In the genomic region with DNA sequence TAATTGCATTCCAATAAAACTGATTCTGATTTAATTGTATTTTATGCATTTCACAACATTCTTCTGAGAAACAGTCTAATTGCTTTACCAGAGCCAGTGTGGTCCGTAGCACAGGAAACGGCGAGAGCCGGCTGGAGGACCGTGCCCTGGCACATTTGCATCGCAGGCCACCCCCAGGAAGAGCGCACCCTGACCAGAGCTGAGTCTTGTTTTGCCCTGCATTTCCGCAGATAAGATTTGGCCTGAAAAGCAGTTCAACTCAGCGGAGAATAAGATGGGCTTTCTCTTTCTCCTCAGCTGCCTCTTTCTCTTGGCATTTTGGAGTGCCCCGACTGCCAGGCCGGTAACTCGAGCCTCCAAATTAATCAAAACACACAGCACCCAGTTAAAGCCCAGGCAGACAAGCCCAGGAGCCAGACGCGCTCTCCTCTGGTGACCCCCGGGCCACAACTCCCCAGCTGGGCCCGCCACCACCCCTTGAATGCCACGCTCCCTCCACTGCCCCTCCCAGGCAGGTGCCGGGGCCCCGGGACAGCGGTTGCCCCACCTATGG, we compare ENCODE assay signal across 1 cellular context.
TF ChIP-seq lines count a peak whose summit lies in the region.

No MANE protein-coding gene starts in this region.

TF ChIP-seq in WTC11, 78 proteins besides CTCF, POLR2A, EP300 and RAD21 (continued from another document):
- no peak for TF ChIP-seq FOXJ3 (CRISPR knock-in tag; IDR thresholded peaks at IDR 0.05; ENCODE audit: borderline replicate concordance)
- TF ChIP-seq NR2C2 (CRISPR knock-in tag; IDR thresholded peaks at IDR 0.05), result no peak
- TF ChIP-seq GABPB1 (CRISPR knock-in tag; IDR thresholded peaks at IDR 0.05), result no peak
- no peak for TF ChIP-seq ZNF232 (CRISPR knock-in tag; IDR thresholded peaks at IDR 0.05)
- TF ChIP-seq, protein P1, sequence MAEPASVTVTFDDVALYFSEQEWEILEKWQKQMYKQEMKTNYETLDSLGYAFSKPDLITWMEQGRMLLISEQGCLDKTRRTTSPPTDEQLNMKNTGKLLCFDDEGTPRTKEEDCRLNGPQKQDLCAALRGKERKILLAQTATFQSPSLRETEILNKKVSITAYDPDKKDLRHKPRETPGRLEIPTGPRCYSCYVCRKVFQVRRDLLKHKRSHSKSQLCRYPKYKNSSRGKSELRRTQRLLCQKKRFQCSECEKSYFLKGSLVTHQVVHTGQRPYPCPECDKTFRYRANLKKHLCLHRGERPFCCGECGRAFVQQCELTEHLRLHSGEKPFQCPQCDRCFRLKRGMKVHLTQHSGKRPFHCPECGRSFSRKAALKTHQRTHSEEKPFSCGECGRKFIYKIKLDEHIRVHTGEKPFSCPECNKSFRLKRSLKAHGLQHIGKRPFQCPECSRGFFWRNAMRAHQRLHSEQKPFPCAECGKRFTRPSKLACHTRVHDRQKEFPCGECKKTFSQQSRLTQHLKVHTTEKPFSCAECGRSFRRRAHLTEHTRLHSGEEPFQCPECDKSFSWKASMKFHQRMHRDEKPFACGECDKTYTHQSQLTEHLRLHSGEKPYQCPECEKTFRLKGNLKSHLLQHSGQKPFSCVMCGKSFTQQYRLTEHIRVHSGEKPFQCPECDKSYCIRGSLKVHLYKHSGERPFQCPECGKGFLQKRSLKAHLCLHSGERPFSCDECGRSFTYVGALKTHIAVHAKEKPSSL (CRISPR knock-in tag; conservative IDR thresholded peaks at IDR 0.05), result no peak
- TF ChIP-seq JAZF1 (CRISPR knock-in tag; IDR thresholded peaks at IDR 0.05), result no peak
- no peak for TF ChIP-seq TEAD4 (CRISPR knock-in tag; IDR thresholded peaks at IDR 0.05)
- TF ChIP-seq CBFB (CRISPR knock-in tag; IDR thresholded peaks at IDR 0.05; ENCODE audit: low read depth), result no peak
- no peak for TF ChIP-seq IRF2 (CRISPR knock-in tag; IDR thresholded peaks at IDR 0.05; ENCODE audit: borderline replicate concordance, low read depth)
